In genomic region chr2:49686291-49686690, GRCh38 we compare ENCODE assay signal across 21 cellular contexts.
"Had no signal": no experiment of that assay in that cellular context is flagged by ENCODE, and none has a peak within 500 bp of the region (broad histone marks: within the 10 kb centered on the region; RNA-seq: fewer than 3 reads in every experiment).

No MANE protein-coding gene starts in this region.

- H3K9me3 Mint-ChIP-seq: nephron had no signal

- ATAC-seq: gastrocnemius medialis, heart right ventricle, left colon, left ventricle myocardium superior, pancreas, right cardiac atrium had no signal

- H3K4me3 ChIP-seq: esophagus muscularis mucosa, gastrocnemius medialis, heart right ventricle, lung, pancreas had no signal

- H3K27ac Mint-ChIP-seq: naive B cell, nephron, progenitor cell of endocrine pancreas had no signal

- H3K36me3 Mint-ChIP-seq: naive B cell had no signal

- H3K27me3 ChIP-seq: esophagus muscularis mucosa, gastrocnemius medialis, heart right ventricle, pancreas had no signal

- H3K27ac ChIP-seq: epithelial cell of prostate, esophagus muscularis mucosa, gastrocnemius medialis, heart right ventricle, pancreas had no signal

- H3K36me3 ChIP-seq: esophagus muscularis mucosa, gastrocnemius medialis, heart right ventricle, pancreas had no signal

- H3K4me1 Mint-ChIP-seq: naive B cell, nephron had no signal

- DNase-seq: effector memory CD4-positive, alpha-beta T cell; gastrocnemius medialis; heart right ventricle; hypothalamus; left colon; left ventricle myocardium superior; mesenchymal stem cell; naive B cell; occipital lobe; pancreas; right cardiac atrium; small intestine; stimulated activated CD4-positive, alpha-beta T cell treated with anti-CD3 and anti-CD28 coated beads, Interleukin-12 subunit alpha, Interleukin-12 subunit beta, amount 100 ng/mL, for 4 hours; stimulated activated CD4-positive, alpha-beta T cell treated with anti-CD3 and anti-CD28 coated beads, Interleukin-2, amount 100 ng/mL, for 48 hours; stimulated activated naive CD4-positive, alpha-beta T cell treated with Interleukin-2 at 50 U/mL for 16 hours; trophoblast cell had no signal

- H3K4me3 Mint-ChIP-seq: naive B cell, nephron had no signal

- H3K9me3 ChIP-seq: esophagus muscularis mucosa, gastrocnemius medialis, heart right ventricle, pancreas had no signal

- H3K4me1 ChIP-seq: esophagus muscularis mucosa, gastrocnemius medialis, heart right ventricle, pancreas had no signal

- H3K27me3 Mint-ChIP-seq: naive B cell, progenitor cell of endocrine pancreas had no signal
